Comparison of ENCODE assay signal across 1 cellular context in genomic region chr6:111030008-111031006, GRCh38.
TF ChIP-seq lines count a peak whose summit lies in the region.

No MANE protein-coding gene starts in this region.

TF ChIP-seq in H1, 55 proteins besides CTCF, POLR2A, EP300 and RAD21:
- no peak for TF ChIP-seq TAF7 (optimal IDR thresholded peaks at IDR 0.05; ENCODE audit: borderline replicate concordance, low read depth, low read length)
- no peak for TF ChIP-seq RBBP5 (IDR thresholded peaks at IDR 0.05; ENCODE audit: borderline replicate concordance, low read depth, low read length)
- no peak for TF ChIP-seq CBX5 (IDR thresholded peaks at IDR 0.05; ENCODE audit: low read depth, low read length)
- no peak for TF ChIP-seq SP4 (IDR thresholded peaks at IDR 0.05; ENCODE audit: low read length)
- no peak for TF ChIP-seq SAP30 (IDR thresholded peaks at IDR 0.05; ENCODE audit: insufficient read depth, insufficient replicate concordance, low read length)
- no peak for TF ChIP-seq TCF12 (IDR thresholded peaks at IDR 0.05; ENCODE audit: low read depth, low read length)
- no peak for TF ChIP-seq BCL11A (IDR thresholded peaks at IDR 0.05; ENCODE audit: low read depth in 2 of 2, low read length in 2 of 2)
- TF ChIP-seq POU5F1 (IDR thresholded peaks at IDR 0.05; ENCODE audit: low read depth, low read length), result no peak
- no peak for TF ChIP-seq TBP (IDR thresholded peaks at IDR 0.05; ENCODE audit: low read depth, low read length)
- no peak for TF ChIP-seq JUN (IDR thresholded peaks at IDR 0.05; ENCODE audit: low read depth, low read length)
- no peak for TF ChIP-seq RNF2 (IDR thresholded peaks at IDR 0.05; ENCODE audit: borderline replicate concordance, low read depth, low read length, missing control alignments, poor library complexity, severe bottlenecking)
